ENCODE assay signal across 20 cellular contexts in genomic region chr10:97297556-97298222, GRCh38. TPM values are rescaled to one million over a fixed set of nuclear protein-coding genes. Genes with fewer than 3 reads are reported as not detected.
A peak's percentile ranks its signal among the peaks of the same experiment; 100 is the strongest.
DNase-seq lines count a peak whose midpoint lies in the region; ATAC-seq and TF ChIP-seq lines count a peak whose summit lies in the region.
"Had no signal": no experiment of that assay in that cellular context is flagged by ENCODE, and none has a peak within 500 bp of the region (broad histone marks: within the 10 kb centered on the region; RNA-seq: fewer than 3 reads in every experiment).

No MANE protein-coding gene starts in this region.

- H3K36me3 Mint-ChIP-seq in GM23338 (ENCODE audit: low read depth), result no peaks in the 10 kb centered on the region
- no peaks in the 10 kb centered on the region for H3K36me3 Mint-ChIP-seq in WTC11
- H3K36me3 Mint-ChIP-seq: CD4-positive, alpha-beta memory T cell; natural killer cell had no signal

- POLR2A ChIA-PET in WTC11 (lab: Charles Lee) (no interaction called here), PC-3 (lab: Charles Lee; ENCODE audit: unreplicated experiment) (interaction anchor here (0.7 kb wide), 1 partner anchor 104 kb away, joined by 5 read pairs; no protein-coding TSS in a partner anchor)

- H4K20me1 ChIP-seq in GM23338 (replicated peaks; ENCODE audit: insufficient read depth) (no peaks in the 10 kb centered on the region), PC-3 (ENCODE audit: low read length) (no peaks in the 10 kb centered on the region)

- peak overlapping the region; percentile 72 for H2AFZ ChIP-seq in GM23338
- H2AFZ ChIP-seq in PC-3 (ENCODE audit: low read length), result no peak overlapping the region

- H3K4me3 ChIP-seq in GM23338, result no peak overlapping the region
- H3K4me3 ChIP-seq in neutrophil (ENCODE audit: low read depth in 1 of 2, low read length in 1 of 2), result no peak overlapping the region
- H3K4me3 ChIP-seq in PC-3 (ENCODE audit: low read length), result no peak overlapping the region

- peaks cover 2% of the 10 kb centered on the region; the same call in 2 of the 3 replicates for H3K4me1 Mint-ChIP-seq in GM23338
- peaks cover 2% of the 10 kb centered on the region for H3K4me1 Mint-ChIP-seq in WTC11

- no peak overlapping the region for H3K27ac Mint-ChIP-seq in GM23338
- H3K27ac Mint-ChIP-seq in WTC11, result peak overlapping the region; percentile 10; the same call in 1 of the 2 replicates
- H3K27ac Mint-ChIP-seq: CD4-positive, alpha-beta memory T cell; HFFc6; natural killer cell had no signal

- H3K27me3 Mint-ChIP-seq in GM23338 (ENCODE audit: insufficient read depth, low read depth, poor library complexity) (peaks cover 3% of the 10 kb centered on the region), WTC11 (ENCODE audit: low read depth) (peaks cover 2% of the 10 kb centered on the region)

- BruUV-seq in PC-3 (replicated peaks; lab: Mats Ljungman, UMichigan), result no TSS peak

- no peak overlapping the region for H3K9ac ChIP-seq in PC-3 (ENCODE audit: low read length)
- H3K9ac ChIP-seq: KMS-11 had no signal

- H3K9me2 ChIP-seq in GM23338 (ENCODE audit: insufficient read depth), result no peaks in the 10 kb centered on the region
- H3K9me2 ChIP-seq in PC-3 (replicated peaks; ENCODE audit: low read length), result no peaks in the 10 kb centered on the region

- CTCF ChIA-PET in WTC11 (lab: Charles Lee), result no interaction called here
- CTCF ChIA-PET in PC-3 (lab: Charles Lee), result no interaction called here

- no peak for TF ChIP-seq CTCF in GM23338 (conservative IDR thresholded peaks at IDR 0.05; ENCODE audit: low read depth in 2 of 2)
- TF ChIP-seq CTCF in WTC11 (IDR thresholded peaks at IDR 0.05), result no peak
- TF ChIP-seq CTCF in neutrophil (IDR thresholded peaks at IDR 0.05), result no peak
- TF ChIP-seq CTCF in PC-3 (conservative IDR thresholded peaks at IDR 0.05; ENCODE audit: low read depth, low read length), result no peak

- H3K79me2 ChIP-seq in GM23338 (replicated peaks; ENCODE audit: insufficient read depth) (no peaks in the 10 kb centered on the region), PC-3 (ENCODE audit: low read length) (no peaks in the 10 kb centered on the region)

- intact Hi-C loops in PC-3 (cut with micrococcal nuclease), result no loop called here

- no peaks in the 10 kb centered on the region for H3K4me1 ChIP-seq in GM23338 (ENCODE audit: insufficient read depth)
- H3K4me1 ChIP-seq in neutrophil (ENCODE audit: control insufficient read depth in 1 of 2, insufficient read depth in 1 of 2, low read depth in 1 of 2, low read length in 1 of 2), result peaks cover 2 to 4% of the 10 kb centered on the region in 2 experiments
- H3K4me1 ChIP-seq in PC-3 (ENCODE audit: insufficient read depth, low read length), result no peaks in the 10 kb centered on the region

- H3F3A ChIP-seq in GM23338 (replicated peaks; ENCODE audit: low read depth) (peaks cover 7% of the 10 kb centered on the region), PC-3 (ENCODE audit: low read length, unreplicated experiment) (no peaks in the 10 kb centered on the region)

- H3K4me2 ChIP-seq in GM23338, result no peak overlapping the region
- H3K4me2 ChIP-seq in PC-3 (ENCODE audit: low read length), result no peak overlapping the region
- H3K4me2 ChIP-seq: KMS-11 had no signal

- H3K27ac ChIP-seq in GM23338 (ENCODE audit: low read depth) (no peak overlapping the region), neutrophil (peak overlapping the region; percentile 3), PC-3 (ENCODE audit: low read length) (no peak overlapping the region)
- H3K27ac ChIP-seq: KMS-11 had no signal

- no peak for ATAC-seq in GM23338
- no peak for ATAC-seq in WTC11
- ATAC-seq in GM18517 (IDR thresholded peaks at IDR 0.05; ENCODE audit: unreplicated experiment), result no peak
- ATAC-seq in PC-3, result no peak
- ATAC-seq: natural killer cell had no signal

- H3K36me3 ChIP-seq in GM23338 (ENCODE audit: insufficient read depth), result no peaks in the 10 kb centered on the region
- no peaks in the 10 kb centered on the region for H3K36me3 ChIP-seq in neutrophil
- H3K36me3 ChIP-seq in PC-3 (ENCODE audit: low read depth, low read length), result no peaks in the 10 kb centered on the region

- no peaks in the 10 kb centered on the region for H3K9me3 ChIP-seq in neutrophil
- no peaks in the 10 kb centered on the region for H3K9me3 ChIP-seq in PC-3 (ENCODE audit: low read length)

- H3K4me3 Mint-ChIP-seq in GM23338 (no peak overlapping the region), WTC11 (no peak overlapping the region)
- H3K4me3 Mint-ChIP-seq: CD4-positive, alpha-beta memory T cell; HFFc6; natural killer cell had no signal

- DNase-seq in GM23338 (ENCODE audit: low spot score) (no peak), WTC11 (ENCODE audit: low spot score) (no peak), left kidney (ENCODE audit: low read depth, low spot score) (peak; percentile 63), RPMI8226 (no peak), PC-3 (no peak)
- no peak for DNase-seq in activated CD4-positive, alpha-beta T cell treated with anti-CD3 and anti-CD28 coated beads, Interleukin-2, amount 50 U/mL, for 4 hours
- DNase-seq: activated gamma-delta T cell; CD4-positive, alpha-beta memory T cell; DND-41; effector memory CD4-positive, alpha-beta T cell; head of caudate nucleus; HFFc6; natural killer cell; NCI-H1048; NCI-H2029 treated with DMSO at 0.1 percent for 48 hours; NCI-H510A; SW 1271 had no signal

- H3K27me3 ChIP-seq in GM23338 (ENCODE audit: insufficient read depth) (no peaks in the 10 kb centered on the region), neutrophil (no peaks in the 10 kb centered on the region), PC-3 (ENCODE audit: low read length) (no peaks in the 10 kb centered on the region)

- no peaks in the 10 kb centered on the region for H3K9me3 Mint-ChIP-seq in GM23338
- no peaks in the 10 kb centered on the region for H3K9me3 Mint-ChIP-seq in WTC11
- H3K9me3 Mint-ChIP-seq: HFFc6, natural killer cell had no signal

TF ChIP-seq in GM23338, 12 proteins besides CTCF, POLR2A, EP300 and RAD21 (continues in another document):
- TF ChIP-seq CREB1 (CRISPR knock-in tag; IDR thresholded peaks at IDR 0.05; ENCODE audit: low read depth) (no peak), ZNF114 (CRISPR knock-in tag; IDR thresholded peaks at IDR 0.05) (no peak), POLR2AphosphoS5 (IDR thresholded peaks at IDR 0.05; ENCODE audit: low read depth) (no peak), STAT1 (IDR thresholded peaks at IDR 0.05; ENCODE audit: unreplicated experiment) (no peak), ETS1 (IDR thresholded peaks at IDR 0.05) (no peak)

TF ChIP-seq in WTC11, 78 proteins besides CTCF, POLR2A, EP300 and RAD21:
- TF ChIP-seq ZNF219 (CRISPR knock-in tag; IDR thresholded peaks at IDR 0.05; ENCODE audit: borderline replicate concordance), result no peak
- 0 out of 2 replicates have a peak, but pooled peaks have one; percentile 17 for TF ChIP-seq GTF2I (CRISPR knock-in tag; conservative IDR thresholded peaks at IDR 0.05)
- TF ChIP-seq MYBL2 (CRISPR knock-in tag; IDR thresholded peaks at IDR 0.05), result no peak
- TF ChIP-seq PRDM15 (CRISPR knock-in tag; IDR thresholded peaks at IDR 0.05), result no peak
- peak; percentile 77; the same call in 1 of the 2 replicates for TF ChIP-seq ZNF121 (CRISPR knock-in tag; IDR thresholded peaks at IDR 0.05)

RNA-seq across cellular contexts. Expression of gene ARHGAP19, which starts 5.3 kb away (rescaled TPM):
- total RNA-seq in GM23338 (2014; rRNA removed; shearing (Covaris generic)), result 35.9 and 38.8 TPM in 2 replicates
- 7.6 and 11.5 TPM in 2 replicates for polyA plus RNA-seq in GM23338 (2016; fragmentation: Nextera tagmentation; extraction: Ambion mirVana)
- total RNA-seq in WTC11 (2021) (35.5 to 42.2 TPM (median 38.0 TPM) in 3 replicates), PC-3 (2014; rRNA removed) (8.5 and 9.8 TPM in 2 replicates)

RNA-seq across cellular contexts. Expression of gene FRAT1, which starts 21.4 kb away (rescaled TPM):
- 6.1 and 8.5 TPM in 2 replicates for total RNA-seq in GM23338 (2014; rRNA removed; shearing (Covaris generic))
- polyA plus RNA-seq in GM23338 (2016; fragmentation: Nextera tagmentation; extraction: Ambion mirVana), result 1.4 and 1.7 TPM in 2 replicates
- 7.0 to 8.2 TPM (median 7.6 TPM) in 3 replicates for total RNA-seq in WTC11 (2021)
- total RNA-seq in PC-3 (2014; rRNA removed), result 4.1 and 4.4 TPM in 2 replicates

RNA-seq across cellular contexts. Expression of gene FRAT2, which starts 36.8 kb away (rescaled TPM):
- total RNA-seq in GM23338 (2014; rRNA removed; shearing (Covaris generic)), result 87.5 and 109 TPM in 2 replicates
- 24.5 and 44.0 TPM in 2 replicates for polyA plus RNA-seq in GM23338 (2016; fragmentation: Nextera tagmentation; extraction: Ambion mirVana)
- total RNA-seq in WTC11 (2021), result 48.2 to 53.5 TPM (median 50.8 TPM) in 3 replicates
- total RNA-seq in PC-3 (2014; rRNA removed), result 19.2 and 26.7 TPM in 2 replicates
